ENCODE assay signal across 1 cellular context in the genomic region with DNA sequence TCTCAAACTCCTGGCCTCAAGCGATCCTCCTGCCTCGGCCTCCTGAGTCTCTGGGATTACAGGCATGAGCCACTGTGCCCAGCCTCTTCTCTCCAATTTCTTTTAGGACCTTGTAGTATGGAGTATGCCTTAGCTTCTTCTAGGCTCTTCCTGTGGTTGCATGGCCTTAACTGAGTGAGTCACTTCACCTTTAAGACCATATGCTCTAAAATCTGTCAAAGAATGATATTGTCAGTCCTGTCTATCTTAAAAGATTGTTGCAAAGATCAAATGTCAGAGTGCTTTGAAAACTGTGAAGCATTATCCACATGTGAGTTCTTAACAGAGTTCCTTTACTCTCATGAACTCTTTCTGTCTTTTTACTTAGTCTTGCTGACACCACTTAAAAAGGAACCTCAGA.
TF ChIP-seq lines count a peak whose summit lies in the region.

No MANE protein-coding gene starts in this region.

TF ChIP-seq in SK-N-SH, 30 proteins besides CTCF, POLR2A, EP300 and RAD21:
- TF ChIP-seq, protein P1, sequence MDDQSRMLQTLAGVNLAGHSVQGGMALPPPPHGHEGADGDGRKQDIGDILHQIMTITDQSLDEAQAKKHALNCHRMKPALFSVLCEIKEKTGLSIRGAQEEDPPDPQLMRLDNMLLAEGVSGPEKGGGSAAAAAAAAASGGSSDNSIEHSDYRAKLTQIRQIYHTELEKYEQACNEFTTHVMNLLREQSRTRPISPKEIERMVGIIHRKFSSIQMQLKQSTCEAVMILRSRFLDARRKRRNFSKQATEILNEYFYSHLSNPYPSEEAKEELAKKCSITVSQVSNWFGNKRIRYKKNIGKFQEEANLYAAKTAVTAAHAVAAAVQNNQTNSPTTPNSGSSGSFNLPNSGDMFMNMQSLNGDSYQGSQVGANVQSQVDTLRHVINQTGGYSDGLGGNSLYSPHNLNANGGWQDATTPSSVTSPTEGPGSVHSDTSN (IDR thresholded peaks at IDR 0.05): peak; percentile 24; the same call in 1 of the 2 replicates
- no peak for TF ChIP-seq JUND (IDR thresholded peaks at IDR 0.05)
